ENCODE assay signal across 19 cellular contexts in genomic region chr1:8200317-8201115, GRCh38.
DNase-seq lines count a peak whose midpoint lies in the region; ATAC-seq, FAIRE-seq and TF ChIP-seq lines count a peak whose summit lies in the region.
"Had no signal": no experiment of that assay in that cellular context is flagged by ENCODE, and none has a peak within 500 bp of the region (broad histone marks: within the 10 kb centered on the region; RNA-seq: fewer than 3 reads in every experiment).

No MANE protein-coding gene starts in this region.

- H4K20me1 ChIP-seq in HepG2 (ENCODE audit: insufficient read depth, low read length) (no peaks in the 10 kb centered on the region), MM.1S (ENCODE audit: insufficient read depth, low read length) (no peaks in the 10 kb centered on the region)
- H4K20me1 ChIP-seq: BLaER1 had no signal

- no peaks in the 10 kb centered on the region for H3K36me3 ChIP-seq in HepG2 (replicated peaks in 1 of 2; ENCODE audit: control insufficient read depth in 1 of 2, insufficient read depth in 2 of 2, low read length in 2 of 2)
- H3K36me3 ChIP-seq in trophoblast cell (ENCODE audit: control insufficient read depth in 1 of 2, insufficient read depth in 2 of 2, low read length in 2 of 2), result no peaks in the 10 kb centered on the region
- no peaks in the 10 kb centered on the region for H3K36me3 ChIP-seq in aorta (ENCODE audit: control insufficient read depth in 1 of 2, insufficient read depth in 2 of 2, low read length in 1 of 2)
- H3K36me3 ChIP-seq in MM.1S (replicated peaks; ENCODE audit: insufficient read depth, low read length), result no peaks in the 10 kb centered on the region
- H3K36me3 ChIP-seq: BLaER1, heart left ventricle had no signal

- BruUV-seq in HepG2 (replicated peaks; lab: Mats Ljungman, UMichigan), result no TSS peak

- no peak for TF ChIP-seq POLR2A in HepG2 (IDR thresholded peaks at IDR 0.05; ENCODE audit: insufficient read depth in 1 of 2, low read depth in 2 of 2, low read length in 2 of 2)

- no peak overlapping the region for H3K23ac ChIP-seq in trophoblast cell (ENCODE audit: low read length)

- H3K27ac Mint-ChIP-seq in activated naive CD8-positive, alpha-beta T cell treated with anti-CD3 and anti-CD28 coated beads, Interleukin-2, amount 10 ng/mL, durations not matched to agents 7 days and 5 days, result peak overlapping the region; percentile 34
- H3K27ac Mint-ChIP-seq in activated naive CD8-positive, alpha-beta T cell treated with anti-CD3 and anti-CD28 coated beads, Interleukin-2, amount 50 U/mL, for 24 hours, result no peak overlapping the region
- H3K27ac Mint-ChIP-seq in stimulated activated memory B cell treated with anti-CD40 and anti-IgM and Interleukin-4, amounts not matched to agents 10 μg/mL and 1 μg/mL and 100 μg/mL, for 72 hours, result no peak overlapping the region
- no peak overlapping the region for H3K27ac Mint-ChIP-seq in effector memory CD8-positive, alpha-beta T cell
- H3K27ac Mint-ChIP-seq: HFFc6 had no signal

- H2BK120ac ChIP-seq in trophoblast cell (ENCODE audit: insufficient read depth, low read length, poor library complexity), result peak overlapping the region; percentile 39

- no peaks in the 10 kb centered on the region for H3K9me2 ChIP-seq in MM.1S (replicated peaks; ENCODE audit: insufficient read depth, low read length)

- peak overlapping the region; percentile 35 for H2AK5ac ChIP-seq in trophoblast cell (ENCODE audit: low read length)

- POLR2A ChIA-PET in activated naive CD8-positive, alpha-beta T cell treated with anti-CD3 and anti-CD28 coated beads, Interleukin-2, amount 10 ng/mL, durations not matched to agents 7 days and 5 days (lab: Charles Lee), result interaction anchor here (0.7 kb wide), 1 partner anchor 37 kb away, joined by 3 read pairs; no protein-coding TSS in a partner anchor
- POLR2A ChIA-PET in HepG2 (lab: Yijun Ruan, JAX), result interaction anchor here (0.9 to 5.9 kb wide), 10 partner anchors 11 to 182 kb away, joined by 3 to 48 read pairs (median 6); partner anchors contain the start of gene ERRFI1

- no peaks in the 10 kb centered on the region for H3K9me3 Mint-ChIP-seq in activated naive CD8-positive, alpha-beta T cell treated with anti-CD3 and anti-CD28 coated beads, Interleukin-2, amount 10 ng/mL, durations not matched to agents 7 days and 5 days
- H3K9me3 Mint-ChIP-seq in activated naive CD8-positive, alpha-beta T cell treated with anti-CD3 and anti-CD28 coated beads, Interleukin-2, amount 50 U/mL, for 24 hours, result no peaks in the 10 kb centered on the region
- H3K9me3 Mint-ChIP-seq in stimulated activated memory B cell treated with anti-CD40 and anti-IgM and Interleukin-4, amounts not matched to agents 10 μg/mL and 1 μg/mL and 100 μg/mL, for 72 hours, result no peaks in the 10 kb centered on the region
- H3K9me3 Mint-ChIP-seq in effector memory CD8-positive, alpha-beta T cell, result no peaks in the 10 kb centered on the region
- H3K9me3 Mint-ChIP-seq: HFFc6; natural killer cell treated with Interleukin-12 subunit alpha and Interleukin-12 subunit beta and Interleukin-15 and Interleukin-18, amount 100 ng/mL, for 72 hours; stimulated activated naive CD8-positive, alpha-beta T cell treated with anti-CD3 and anti-CD28 coated beads, Interleukin-15, amount 100 ng/mL, for 72 hours had no signal

- CTCF ChIA-PET in HepG2 (lab: Yijun Ruan, JAX; ENCODE audit: low intra/inter-chr PET ratio, low total read pairs), result no interaction called here

- H3K4me3 Mint-ChIP-seq in activated naive CD8-positive, alpha-beta T cell treated with anti-CD3 and anti-CD28 coated beads, Interleukin-2, amount 10 ng/mL, durations not matched to agents 7 days and 5 days, result no peak overlapping the region
- H3K4me3 Mint-ChIP-seq in activated naive CD8-positive, alpha-beta T cell treated with anti-CD3 and anti-CD28 coated beads, Interleukin-2, amount 50 U/mL, for 24 hours, result no peak overlapping the region
- no peak overlapping the region for H3K4me3 Mint-ChIP-seq in stimulated activated memory B cell treated with anti-CD40 and anti-IgM and Interleukin-4, amounts not matched to agents 10 μg/mL and 1 μg/mL and 100 μg/mL, for 72 hours
- H3K4me3 Mint-ChIP-seq in effector memory CD8-positive, alpha-beta T cell, result no peak overlapping the region
- H3K4me3 Mint-ChIP-seq: natural killer cell treated with Interleukin-12 subunit alpha and Interleukin-12 subunit beta and Interleukin-15 and Interleukin-18, amount 100 ng/mL, for 72 hours; stimulated activated naive CD8-positive, alpha-beta T cell treated with anti-CD3 and anti-CD28 coated beads, Interleukin-15, amount 100 ng/mL, for 72 hours had no signal

- TF ChIP-seq EP300 in HepG2 (IDR thresholded peaks at IDR 0.05; ENCODE audit: low read depth in 2 of 2, low read length in 2 of 2), result peak in 1 of 2 experiments; percentile 96; a peak in 2 of 4 replicates
- TF ChIP-seq EP300 in HepG2 (CRISPR knock-in tag; IDR thresholded peaks at IDR 0.05; ENCODE audit: borderline replicate concordance), result peak; percentile 80

- FAIRE-seq in HepG2 (lab: Jason Lieb, UNC), result peak; percentile 71
- FAIRE-seq: GM12878 had no signal

- in situ Hi-C loops in HepG2 (cut with HindIII; ENCODE audit: extremely low pct_ligation_motif_present, low pct_unique_long_range_greater_than_20kb), result no loop called here

- WGBS in HepG2 (ENCODE audit: low lambda C conversion rate), result 50% methylated on average over 18 of the region's 18 CpGs
- no CpG with 5 or more reads among the region's 18 CpGs for WGBS in trophoblast cell (ENCODE audit: extremely low coverage, insufficient coverage, insufficient read length)
- WGBS in aorta, 2 donors, result 90 to 94% methylated on average over 16 to 18 of the region's 18 CpGs

- H2AFZ ChIP-seq in HepG2 (ENCODE audit: low read length), result no peak overlapping the region
- H2AFZ ChIP-seq in trophoblast cell (ENCODE audit: insufficient read depth, low read length, poor library complexity), result no peak overlapping the region
- no peak overlapping the region for H2AFZ ChIP-seq in MM.1S (ENCODE audit: low read length)

- intact Hi-C loops in HepG2 (cut with micrococcal nuclease; ENCODE audit: unreplicated experiment) (no loop called here), aorta (cut with DNase I) (loop anchor here (5.0 kb wide), 4 partner anchors 63 to 173 kb away; partner anchors contain the start of gene ERRFI1 (in 1 of the 2))

- H3K4me1 ChIP-seq in HepG2 (ENCODE audit: insufficient read depth, low read length), result peaks cover 92% of the 10 kb centered on the region
- H3K4me1 ChIP-seq in trophoblast cell (ENCODE audit: control insufficient read depth in 1 of 2, insufficient read depth in 2 of 2, low read length in 2 of 2), result peaks cover 49 to 54% of the 10 kb centered on the region in 2 experiments
- H3K4me1 ChIP-seq in aorta (ENCODE audit: control insufficient read depth in 1 of 2, insufficient read depth in 2 of 2, low read length in 2 of 2), result peaks cover 2 to 10% of the 10 kb centered on the region in 2 donors
- H3K4me1 ChIP-seq in MM.1S (ENCODE audit: low read length), result no peaks in the 10 kb centered on the region
- H3K4me1 ChIP-seq: BLaER1 had no signal

- peak overlapping the region; percentile 28 for H2BK5ac ChIP-seq in trophoblast cell (ENCODE audit: low read depth, low read length, poor library complexity)

- peak overlapping the region; percentile 49 for H4K8ac ChIP-seq in trophoblast cell (ENCODE audit: low read depth, low read length)

- H3K4me2 ChIP-seq in HepG2 (ENCODE audit: low read depth, low read length), result peak overlapping the region; percentile 63
- no peak overlapping the region for H3K4me2 ChIP-seq in trophoblast cell (ENCODE audit: low read length)
- H3K4me2 ChIP-seq in MM.1S (ENCODE audit: low read depth, low read length), result no peak overlapping the region
- H3K4me2 ChIP-seq: BLaER1 had no signal

- peak overlapping the region; percentile 22 for H4K91ac ChIP-seq in trophoblast cell (ENCODE audit: low read depth, low read length)

- H3K18ac ChIP-seq in trophoblast cell (ENCODE audit: low read length), result peak overlapping the region; percentile 82

- peaks cover 18% of the 10 kb centered on the region for H3K27me3 Mint-ChIP-seq in activated naive CD8-positive, alpha-beta T cell treated with anti-CD3 and anti-CD28 coated beads, Interleukin-2, amount 10 ng/mL, durations not matched to agents 7 days and 5 days
- no peaks in the 10 kb centered on the region for H3K27me3 Mint-ChIP-seq in activated naive CD8-positive, alpha-beta T cell treated with anti-CD3 and anti-CD28 coated beads, Interleukin-2, amount 50 U/mL, for 24 hours
- H3K27me3 Mint-ChIP-seq in stimulated activated memory B cell treated with anti-CD40 and anti-IgM and Interleukin-4, amounts not matched to agents 10 μg/mL and 1 μg/mL and 100 μg/mL, for 72 hours, result peaks cover 26% of the 10 kb centered on the region
- peaks cover 0 to 22% of the 10 kb centered on the region in 2 donors for H3K27me3 Mint-ChIP-seq in effector memory CD8-positive, alpha-beta T cell
- H3K27me3 Mint-ChIP-seq: stimulated activated naive CD8-positive, alpha-beta T cell treated with anti-CD3 and anti-CD28 coated beads, Interleukin-15, amount 100 ng/mL, for 72 hours had no signal

- H3K4ac ChIP-seq in trophoblast cell (ENCODE audit: low read depth, low read length), result no peak overlapping the region

- peaks cover 5% of the 10 kb centered on the region for H3K79me2 ChIP-seq in HepG2 (ENCODE audit: insufficient read depth, low read length)
- H3K79me2 ChIP-seq in trophoblast cell (ENCODE audit: control insufficient read depth, insufficient read depth, low read length, poor library complexity), result peaks cover 4% of the 10 kb centered on the region
- no peaks in the 10 kb centered on the region for H3K79me2 ChIP-seq in MM.1S (ENCODE audit: low read length)

- no peak for TF ChIP-seq RAD21 in HepG2 (CRISPR knock-in tag; IDR thresholded peaks at IDR 0.05)

- H3K9ac ChIP-seq in HepG2 (ENCODE audit: insufficient read depth, low read depth, low read length), result peak overlapping the region; percentile 28; the same call in 1 of the 2 replicates
- no peak overlapping the region for H3K9ac ChIP-seq in trophoblast cell (ENCODE audit: low read length)
- H3K9ac ChIP-seq in MM.1S (ENCODE audit: low read length), result no peak overlapping the region
- H3K9ac ChIP-seq: BLaER1 had no signal

- H3K79me1 ChIP-seq in trophoblast cell (ENCODE audit: low read length), result peaks cover 51% of the 10 kb centered on the region

- H3K4me3 ChIP-seq in HepG2 (replicated peaks in 1 of 3; ENCODE audit: insufficient read depth in 1 of 3, low read depth in 2 of 3, low read length in 3 of 3) (no peak overlapping the region), trophoblast cell (ENCODE audit: low read depth, low read length) (no peak overlapping the region), aorta (ENCODE audit: low read length in 2 of 2) (no peak overlapping the region), MM.1S (ENCODE audit: low read length) (no peak overlapping the region)
- H3K4me3 ChIP-seq: BLaER1, GM12878, heart left ventricle had no signal

- H4K12ac ChIP-seq in trophoblast cell (ENCODE audit: low read depth, low read length), result no peak overlapping the region

- H2BK12ac ChIP-seq in trophoblast cell (ENCODE audit: low read length), result peak overlapping the region; percentile 77

- H3K27me3 ChIP-seq in HepG2 (ENCODE audit: control insufficient read depth in 1 of 2, insufficient read depth in 2 of 2, low read length in 2 of 2) (no peaks in the 10 kb centered on the region), trophoblast cell (ENCODE audit: insufficient read depth, low read length) (no peaks in the 10 kb centered on the region), aorta (ENCODE audit: control insufficient read depth in 1 of 2, insufficient read depth in 2 of 2, low read length in 1 of 2) (no peaks in the 10 kb centered on the region), MM.1S (replicated peaks; ENCODE audit: insufficient read depth, low read length) (peaks cover 85% of the 10 kb centered on the region)
- H3K27me3 ChIP-seq: BLaER1, heart left ventricle had no signal

- TF ChIP-seq CTCF in HepG2 (CRISPR knock-in tag; IDR thresholded peaks at IDR 0.05) (peak; percentile 12; the same call in 1 of the 2 replicates), MM.1S (IDR thresholded peaks at IDR 0.05; ENCODE audit: low read length) (no peak)

- DNase-seq in activated naive CD8-positive, alpha-beta T cell treated with anti-CD3 and anti-CD28 coated beads, Interleukin-2, amount 10 ng/mL, durations not matched to agents 7 days and 5 days, result no peak
- DNase-seq in activated naive CD8-positive, alpha-beta T cell treated with anti-CD3 and anti-CD28 coated beads, Interleukin-2, amount 50 U/mL, for 24 hours, result no peak
- DNase-seq in HepG2 (ENCODE audit: low spot score), result peak; percentile 80
- no peak for DNase-seq in trophoblast cell
- peak in 1 of 2 donors; percentile 66 for DNase-seq in aorta
- no peak for DNase-seq in MM.1S
- DNase-seq in effector memory CD8-positive, alpha-beta T cell, result no peak
- DNase-seq: GF-D8; heart left ventricle; HFFc6; mammary epithelial cell; stimulated activated CD4-positive, alpha-beta T cell treated with anti-CD3 and anti-CD28 coated beads, Interleukin-1b, Interleukin-23, amount 100 ng/mL, for 48 hours; stimulated activated naive CD8-positive, alpha-beta T cell treated with anti-CD3 and anti-CD28 coated beads, Interleukin-15, amount 100 ng/mL, for 72 hours had no signal

- H3K27ac ChIP-seq in HepG2 (ENCODE audit: extremely low read length, insufficient read depth, low read length) (peak overlapping the region; percentile 72), trophoblast cell (ENCODE audit: low read depth, low read length) (peak overlapping the region; percentile 83), aorta (ENCODE audit: low read depth in 1 of 2, low read length in 2 of 2) (peak overlapping the region; percentile 97 to 100), MM.1S (ENCODE audit: low read length) (no peak overlapping the region)
- H3K27ac ChIP-seq: BLaER1 had no signal

- no peaks in the 10 kb centered on the region for H3K36me3 Mint-ChIP-seq in activated naive CD8-positive, alpha-beta T cell treated with anti-CD3 and anti-CD28 coated beads, Interleukin-2, amount 10 ng/mL, durations not matched to agents 7 days and 5 days
- no peaks in the 10 kb centered on the region for H3K36me3 Mint-ChIP-seq in activated naive CD8-positive, alpha-beta T cell treated with anti-CD3 and anti-CD28 coated beads, Interleukin-2, amount 50 U/mL, for 24 hours (ENCODE audit: low read depth)
- H3K36me3 Mint-ChIP-seq in stimulated activated memory B cell treated with anti-CD40 and anti-IgM and Interleukin-4, amounts not matched to agents 10 μg/mL and 1 μg/mL and 100 μg/mL, for 72 hours, result no peaks in the 10 kb centered on the region
- no peaks in the 10 kb centered on the region for H3K36me3 Mint-ChIP-seq in effector memory CD8-positive, alpha-beta T cell (ENCODE audit: insufficient read depth)
- H3K36me3 Mint-ChIP-seq: natural killer cell treated with Interleukin-12 subunit alpha and Interleukin-12 subunit beta and Interleukin-15 and Interleukin-18, amount 100 ng/mL, for 72 hours had no signal

- peaks cover 2% of the 10 kb centered on the region for H3K4me1 Mint-ChIP-seq in activated naive CD8-positive, alpha-beta T cell treated with anti-CD3 and anti-CD28 coated beads, Interleukin-2, amount 10 ng/mL, durations not matched to agents 7 days and 5 days
- peaks cover 4% of the 10 kb centered on the region for H3K4me1 Mint-ChIP-seq in activated naive CD8-positive, alpha-beta T cell treated with anti-CD3 and anti-CD28 coated beads, Interleukin-2, amount 50 U/mL, for 24 hours
- H3K4me1 Mint-ChIP-seq in stimulated activated memory B cell treated with anti-CD40 and anti-IgM and Interleukin-4, amounts not matched to agents 10 μg/mL and 1 μg/mL and 100 μg/mL, for 72 hours, result no peaks in the 10 kb centered on the region
- H3K4me1 Mint-ChIP-seq in effector memory CD8-positive, alpha-beta T cell (ENCODE audit: low read depth in 2 of 2), result peaks cover 6 to 15% of the 10 kb centered on the region in 2 donors

- H3K9me3 ChIP-seq in HepG2 (ENCODE audit: low read length) (no peaks in the 10 kb centered on the region), trophoblast cell (ENCODE audit: insufficient read depth, low read depth, low read length) (no peaks in the 10 kb centered on the region), aorta (ENCODE audit: control insufficient read depth, low read length) (no peaks in the 10 kb centered on the region), MM.1S (replicated peaks; ENCODE audit: insufficient read depth, low read length) (no peaks in the 10 kb centered on the region)
- H3K9me3 ChIP-seq: BLaER1, heart left ventricle had no signal

- H3K14ac ChIP-seq in trophoblast cell (ENCODE audit: low read length), result peak overlapping the region; percentile 10

- no peaks in the 10 kb centered on the region for H3F3A ChIP-seq in MM.1S (ENCODE audit: insufficient read depth, low read length)

- no peak for ATAC-seq in activated naive CD8-positive, alpha-beta T cell treated with anti-CD3 and anti-CD28 coated beads, Interleukin-2, amount 10 ng/mL, durations not matched to agents 7 days and 5 days (ENCODE audit: low read depth)
- ATAC-seq in activated naive CD8-positive, alpha-beta T cell treated with anti-CD3 and anti-CD28 coated beads, Interleukin-2, amount 50 U/mL, for 24 hours, result no peak
- ATAC-seq in HepG2 (peak; percentile 66), aorta (ENCODE audit: low FRiP score) (no peak)
- ATAC-seq in stimulated activated memory B cell treated with anti-CD40 and anti-IgM and Interleukin-4, amounts not matched to agents 10 μg/mL and 1 μg/mL and 100 μg/mL, for 72 hours, result no peak
- ATAC-seq in effector memory CD8-positive, alpha-beta T cell (replicated peaks), result no peak
- ATAC-seq: activated CD4-positive, CD25-positive, alpha-beta regulatory T cell treated with anti-CD3 and anti-CD28 coated beads, Interleukin-2, amount 50 U/mL, for 24 hours; GM12878; heart left ventricle; natural killer cell treated with Interleukin-12 subunit alpha and Interleukin-12 subunit beta and Interleukin-15 and Interleukin-18, amount 100 ng/mL, for 72 hours; right cardiac atrium; stimulated activated naive CD8-positive, alpha-beta T cell treated with anti-CD3 and anti-CD28 coated beads, Interleukin-15, amount 100 ng/mL, for 72 hours had no signal
